Comparison of ENCODE assay signal across 20 cellular contexts in the genomic region with DNA sequence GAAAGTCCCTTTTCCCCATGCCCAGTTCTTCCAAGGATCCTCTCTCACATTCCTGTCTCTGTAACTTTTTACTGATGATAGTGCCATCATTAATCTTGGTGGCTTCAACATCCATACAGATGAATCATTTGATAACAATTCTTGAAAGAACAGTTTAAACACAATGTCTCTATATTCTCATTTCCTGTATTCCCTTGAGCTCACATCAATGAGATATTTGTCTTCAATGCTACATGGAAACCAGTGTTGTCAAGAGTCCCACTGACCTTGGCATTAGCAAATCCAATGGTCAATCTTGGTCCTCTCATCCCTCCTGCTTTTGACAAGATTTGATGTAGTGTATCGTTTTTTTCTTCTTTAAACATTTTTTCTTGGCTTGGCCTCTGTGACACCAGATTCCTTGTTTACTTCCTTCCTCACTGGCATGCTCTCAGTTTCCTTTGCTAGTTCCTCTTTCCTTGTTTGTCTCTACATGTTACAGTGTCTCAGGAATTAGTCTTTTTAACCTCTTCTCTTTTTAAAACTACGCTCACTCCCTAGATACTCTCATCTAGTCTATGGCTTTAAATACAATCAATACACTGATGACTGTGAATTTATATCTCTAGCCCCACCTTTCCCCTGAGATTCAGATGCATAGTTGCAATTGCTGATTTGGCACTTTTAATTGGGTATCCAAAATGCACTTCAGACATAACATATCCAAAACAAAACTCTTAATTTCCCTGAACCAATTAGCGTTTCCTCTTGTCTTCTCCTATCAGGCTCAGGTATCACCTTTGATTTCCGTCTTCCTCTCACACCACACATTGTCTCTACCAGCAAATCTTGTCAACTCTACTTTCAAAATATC.
DNase-seq lines count a peak whose midpoint lies in the region; ATAC-seq, FAIRE-seq and TF ChIP-seq lines count a peak whose summit lies in the region.
"Had no signal": no experiment of that assay in that cellular context is flagged by ENCODE, and none has a peak within 500 bp of the region (broad histone marks: within the 10 kb centered on the region; RNA-seq: fewer than 3 reads in every experiment).

No MANE protein-coding gene starts in this region.

- H3K27me3 ChIP-seq in IMR-90 (ENCODE audit: control insufficient read depth, insufficient read depth, low read length) = no peaks in the 10 kb centered on the region
- H3K27me3 ChIP-seq: heart left ventricle had no signal

- H3K4me2 ChIP-seq in A549 (no peak overlapping the region), IMR-90 (ENCODE audit: low read depth, low read length) (no peak overlapping the region)

- no peak overlapping the region for H4K91ac ChIP-seq in IMR-90 (ENCODE audit: insufficient read depth, low read depth, low read length)

- no peak for TF ChIP-seq CTCF in A549 (IDR thresholded peaks at IDR 0.05)
- no peak for TF ChIP-seq CTCF in IMR-90 (conservative IDR thresholded peaks at IDR 0.05; ENCODE audit: low read depth, low read length)
- no peak for TF ChIP-seq CTCF in omental fat pad (IDR thresholded peaks at IDR 0.05)

- no peak overlapping the region for H2AK5ac ChIP-seq in IMR-90 (ENCODE audit: low read depth, low read length)

- H3K4me1 ChIP-seq in A549 (peaks cover 8% of the 10 kb centered on the region; the same call in 1 of the 3 replicates), IMR-90 (ENCODE audit: control insufficient read depth, insufficient read depth, low read length) (no peaks in the 10 kb centered on the region)

- no peak overlapping the region for H2BK15ac ChIP-seq in IMR-90 (ENCODE audit: low read depth, low read length)

- 73% methylated on average over 4 of the region's 4 CpGs for WGBS in A549 (ENCODE audit: missing lambda C conversion rate)
- 83% methylated on average over 1 of the region's 4 CpGs; no CpG with 5 or more reads in 1 of the 2 experiments for WGBS in IMR-90 (ENCODE audit: extremely low coverage in 2 of 2, insufficient read length in 1 of 2), 2 experiments

- H3K9me3 ChIP-seq in A549 = no peaks in the 10 kb centered on the region
- H3K9me3 ChIP-seq in IMR-90 (ENCODE audit: control insufficient read depth, insufficient read depth, low read length) = no peaks in the 10 kb centered on the region
- H3K9me3 ChIP-seq: heart left ventricle had no signal

- no peak overlapping the region for H2AK9ac ChIP-seq in IMR-90 (replicated peaks; ENCODE audit: low read depth, low read length, poor library complexity)

- H2AFZ ChIP-seq in IMR-90 (replicated peaks; ENCODE audit: low read length, poor library complexity) = no peak overlapping the region

- TF ChIP-seq EP300 in A549 (IDR thresholded peaks at IDR 0.05) = no peak

- dilution Hi-C loops in IMR-90 (cut with HindIII; ENCODE audit: low sequenced_read_pairs, unreplicated experiment) = no loop called here

- POLR2A ChIA-PET in A549 (lab: Yijun Ruan, JAX) = no interaction called here
- POLR2A ChIA-PET in IMR-90 (lab: Charles Lee; ENCODE audit: unreplicated experiment) = no interaction called here

- DNase-seq in A549 (ENCODE audit: low read depth in 1 of 2, low spot score in 1 of 2) = no peak
- no peak for DNase-seq in IMR-90
- DNase-seq in SKM-1 treated with dmso at 0.1 percent for 144 hours (lab: John Stamatoyannopoulos, UW; ENCODE audit: unreplicated experiment) = peak; percentile 47
- DNase-seq in foreskin melanocyte = peak; percentile 93
- no peak for DNase-seq in omental fat pad (ENCODE audit: low spot score)
- no peak for DNase-seq in HPDE6-E6E7 (ENCODE audit: extremely low spot score)
- no peak for DNase-seq in activated T-cell treated with anti-CD3 and anti-CD28 coated beads for 4 hours
- DNase-seq: 8988T; activated CD4-positive, CD25-positive, alpha-beta regulatory T cell treated with anti-CD3 and anti-CD28 coated beads, Interleukin-2, amount 50 U/mL, for 72 hours; activated CD8-positive, alpha-beta memory T cell treated with anti-CD3 and anti-CD28 coated beads, Interleukin-2, amount 50 U/mL, for 48 hours; activated naive CD4-positive, alpha-beta T cell treated with anti-CD3 and anti-CD28 coated beads for 36 hours; CD8-positive, alpha-beta memory T cell; GDM1; heart left ventricle; islet precursor cell; NCI-H187 treated with DMSO at 0.1 percent for 48 hours; occipital lobe had no signal

- CTCF ChIA-PET in A549 (lab: Yijun Ruan, JAX) (interaction anchor here (3.7 kb wide), 1 partner anchor 11 kb away, joined by 12 read pairs; no protein-coding TSS in a partner anchor), IMR-90 (lab: Yijun Ruan, JAX) (no interaction called here)

- no peak overlapping the region for H4K5ac ChIP-seq in IMR-90 (ENCODE audit: low read depth, low read length)

- no peaks in the 10 kb centered on the region for H3K36me3 ChIP-seq in IMR-90 (ENCODE audit: control insufficient read depth, insufficient read depth, low read length)

- no peak overlapping the region for H3K18ac ChIP-seq in IMR-90 (ENCODE audit: low read depth, low read length)

- no peaks in the 10 kb centered on the region for H3K79me1 ChIP-seq in IMR-90 (ENCODE audit: low read depth in 1 of 2, low read length in 2 of 2)

- H3K14ac ChIP-seq in IMR-90 (replicated peaks; ENCODE audit: low read depth, low read length) = no peak overlapping the region

- TF ChIP-seq RAD21 in A549 (conservative IDR thresholded peaks at IDR 0.05 in 1 of 2, IDR thresholded peaks at IDR 0.05 in 1 of 2) (no peak), IMR-90 (IDR thresholded peaks at IDR 0.05; ENCODE audit: low read length) (no peak)

- no TSS peak for BruUV-seq in IMR-90 (replicated peaks; lab: Mats Ljungman, UMichigan)

- no peaks in the 10 kb centered on the region for H3K9me1 ChIP-seq in IMR-90 (ENCODE audit: insufficient read depth, low read length)

- H4K20me1 ChIP-seq in IMR-90 (ENCODE audit: insufficient read depth, low read length) = no peaks in the 10 kb centered on the region

- no peak overlapping the region for H2BK120ac ChIP-seq in IMR-90 (ENCODE audit: low read depth, low read length)

- no peak overlapping the region for H2BK20ac ChIP-seq in IMR-90 (ENCODE audit: low read depth, low read length)

- no peak for TF ChIP-seq POLR2A in A549 (IDR thresholded peaks at IDR 0.05; ENCODE audit: low read length)
- TF ChIP-seq POLR2A in IMR-90 (IDR thresholded peaks at IDR 0.05; ENCODE audit: low read depth, low read length) = no peak

- no peak overlapping the region for H3K4ac ChIP-seq in IMR-90 (ENCODE audit: low read depth, low read length)

- no peak overlapping the region for H2BK5ac ChIP-seq in IMR-90 (ENCODE audit: low read depth, low read length, poor library complexity, severe bottlenecking)

- H3K56ac ChIP-seq in IMR-90 (ENCODE audit: extremely low read depth, insufficient read depth, low read length) = no peak overlapping the region

- H3K23ac ChIP-seq in IMR-90 (ENCODE audit: low read depth, low read length) = no peak overlapping the region

- FAIRE-seq in A549 (lab: Jason Lieb, UNC) = peak; percentile 43

- H4K8ac ChIP-seq in IMR-90 (ENCODE audit: low read depth in 2 of 2, low read length in 2 of 2) = no peak overlapping the region

- no peak overlapping the region for H3K9ac ChIP-seq in IMR-90 (ENCODE audit: low read depth, low read length)

- intact Hi-C loops in IMR-90 (cut with micrococcal nuclease) = no loop called here

- H3K27ac ChIP-seq in A549 (no peak overlapping the region), IMR-90 (ENCODE audit: insufficient read depth, low read length) (no peak overlapping the region)
- H3K27ac ChIP-seq: HL-60 had no signal

- H3K4me3 ChIP-seq in A549 = no peak overlapping the region
- H3K4me3 ChIP-seq in IMR-90 (ENCODE audit: insufficient read depth, low read depth, low read length) = no peak overlapping the region
- H3K4me3 ChIP-seq: heart left ventricle had no signal

- in situ Hi-C loops in IMR-90 (cut with MboI; ENCODE audit: low sequenced_read_pairs) = no loop called here

- ATAC-seq in A549 = no peak
- ATAC-seq in IMR-90 (ENCODE audit: low read depth) = no peak
- no peak for ATAC-seq in HG02610 (IDR thresholded peaks at IDR 0.05; ENCODE audit: unreplicated experiment)
- no peak for ATAC-seq in omental fat pad (ENCODE audit: low FRiP score)
- ATAC-seq: esophagus mucosa, heart left ventricle had no signal

TF ChIP-seq in A549, 52 proteins besides CTCF, POLR2A, EP300 and RAD21:
- TF ChIP-seq MAFK (IDR thresholded peaks at IDR 0.05; ENCODE audit: partially characterized antibody) (peak; percentile 92), HEYL (CRISPR knock-in tag; IDR thresholded peaks at IDR 0.05) (no peak)

TF ChIP-seq in IMR-90, 13 proteins besides CTCF, POLR2A, EP300 and RAD21:
- TF ChIP-seq BHLHE40 (IDR thresholded peaks at IDR 0.05; ENCODE audit: low read depth, low read length) (no peak), MAFK (IDR thresholded peaks at IDR 0.05; ENCODE audit: low read depth, low read length) (peak; percentile 77)

Comparison
In these comparisons a context has a peak if more than half of its experiments do, and no peak if none do; other contexts are left out.
1. DNase-seq: peak in SKM-1 treated with dmso at 0.1 percent for 144 hours (single experiment) and foreskin melanocyte (single experiment); none in A549 (0 of 2), IMR-90 (single experiment), omental fat pad (single experiment), HPDE6-E6E7 (single experiment) and activated T-cell treated with anti-CD3 and anti-CD28 coated beads for 4 hours (single experiment).